Comparison of ENCODE assay signal across 8 cellular contexts in genomic region chr11:67463680-67464410, GRCh38. TPM values are rescaled to one million over a fixed set of nuclear protein-coding genes. Genes with fewer than 3 reads are reported as not detected.
A peak's percentile ranks its signal among the peaks of the same experiment; 100 is the strongest.
DNase-seq lines count a peak whose midpoint lies in the region; ATAC-seq and TF ChIP-seq lines count a peak whose summit lies in the region.

No MANE protein-coding gene starts in this region.

- H3K27me3 ChIP-seq in CD4-positive, CD25-positive, alpha-beta regulatory T cell (ENCODE audit: control insufficient read depth, insufficient read depth, low read length), result no peaks in the 10 kb centered on the region
- H3K27me3 ChIP-seq in left lung (no peaks in the 10 kb centered on the region), thoracic aorta (replicated peaks; ENCODE audit: insufficient read depth) (no peaks in the 10 kb centered on the region)

- no peaks in the 10 kb centered on the region for H3K9me3 ChIP-seq in CD4-positive, CD25-positive, alpha-beta regulatory T cell (ENCODE audit: control insufficient read depth in 2 of 2, low read length in 2 of 2)
- no peaks in the 10 kb centered on the region for H3K9me3 ChIP-seq in left lung
- no peaks in the 10 kb centered on the region for H3K9me3 ChIP-seq in thoracic aorta

- H3K27ac Mint-ChIP-seq in CD4-positive, CD25-positive, alpha-beta regulatory T cell, result peak overlapping the region in 2 of 3 donors; percentile 91 to 93
- peak overlapping the region in 3 of 5 experiments; percentile 54 to 89 (median 87) for H3K27ac Mint-ChIP-seq in brain

- peak overlapping the region; percentile 87 to 97 (median 92) for H3K4me3 Mint-ChIP-seq in CD4-positive, CD25-positive, alpha-beta regulatory T cell
- peak overlapping the region; percentile 78 to 86 (median 80) for H3K4me3 Mint-ChIP-seq in brain

- peak overlapping the region; percentile 92 for H3K27ac ChIP-seq in CD4-positive, CD25-positive, alpha-beta regulatory T cell (ENCODE audit: insufficient read depth, low read length, poor library complexity, severe bottlenecking)
- H3K27ac ChIP-seq in left lung (peak overlapping the region; percentile 84 to 87), thoracic aorta (peak overlapping the region; percentile 81 to 82)

- peaks cover 0 to 2% (median 0%) of the 10 kb centered on the region in 7 donors for H3K9me3 Mint-ChIP-seq in CD4-positive, CD25-positive, alpha-beta regulatory T cell
- no peaks in the 10 kb centered on the region for H3K9me3 Mint-ChIP-seq in brain

- H3K4me3 ChIP-seq in CD4-positive, CD25-positive, alpha-beta regulatory T cell (ENCODE audit: low read depth, low read length), result no peak overlapping the region
- H3K4me3 ChIP-seq in left lung, result peak overlapping the region; percentile 46 to 66
- H3K4me3 ChIP-seq in thoracic aorta, result peak overlapping the region; percentile 73

- no peaks in the 10 kb centered on the region for H3K36me3 Mint-ChIP-seq in CD4-positive, CD25-positive, alpha-beta regulatory T cell
- H3K36me3 Mint-ChIP-seq in brain, result peaks cover 4% of the 10 kb centered on the region

- H3K4me1 ChIP-seq in CD4-positive, CD25-positive, alpha-beta regulatory T cell (ENCODE audit: control insufficient read depth, insufficient read depth, low read length, poor library complexity, severe bottlenecking), result peaks cover 45% of the 10 kb centered on the region
- H3K4me1 ChIP-seq in left lung (peaks cover 10 to 44% of the 10 kb centered on the region in 2 donors), thoracic aorta (ENCODE audit: control insufficient read depth in 1 of 2, low read depth in 2 of 2) (peaks cover 10 to 38% of the 10 kb centered on the region in 2 donors)

- ATAC-seq in CD4-positive, CD25-positive, alpha-beta regulatory T cell (ENCODE audit: low read depth in 2 of 2), result no peak
- ATAC-seq in left lung, result peak; percentile 45
- no peak for ATAC-seq in thoracic aorta (ENCODE audit: insufficient number of reproducible peaks, low FRiP score, low read depth)
- no peak for ATAC-seq in GM18868 (IDR thresholded peaks at IDR 0.05; ENCODE audit: unreplicated experiment)

- H3K4me1 Mint-ChIP-seq in CD4-positive, CD25-positive, alpha-beta regulatory T cell, result peaks cover 5 to 54% (median 17%) of the 10 kb centered on the region in 4 donors
- H3K4me1 Mint-ChIP-seq in brain, result peaks cover 36% of the 10 kb centered on the region

- no peaks in the 10 kb centered on the region for H3K36me3 ChIP-seq in CD4-positive, CD25-positive, alpha-beta regulatory T cell (ENCODE audit: control insufficient read depth, insufficient read depth, low read length)
- H3K36me3 ChIP-seq in left lung, result no peaks in the 10 kb centered on the region
- H3K36me3 ChIP-seq in thoracic aorta, result no peaks in the 10 kb centered on the region

- intact Hi-C loops in left lung (cut with DNase I), result no loop called here

- H3K27me3 Mint-ChIP-seq in CD4-positive, CD25-positive, alpha-beta regulatory T cell, result peaks cover 6% of the 10 kb centered on the region
- H3K27me3 Mint-ChIP-seq in brain, result peaks cover 10% of the 10 kb centered on the region

- DNase-seq in CD4-positive, CD25-positive, alpha-beta regulatory T cell, result no peak
- DNase-seq in LoVo (ENCODE audit: low spot score), result peak; percentile 89
- peak; percentile 84 to 91 for DNase-seq in left lung
- no peak for DNase-seq in thoracic aorta (ENCODE audit: low spot score)
- DNase-seq in cerebellar nuclear complex (lab: John Stamatoyannopoulos, UW), result no peak
- no peak for DNase-seq in stimulated activated CD4-positive, alpha-beta T cell treated with anti-CD3 and anti-CD28 coated beads, Interleukin-1b, Interleukin-23, amount 100 ng/mL, for 48 hours

- TF ChIP-seq CTCF in brain (conservative IDR thresholded peaks at IDR 0.05) (no peak), left lung (IDR thresholded peaks at IDR 0.05) (no peak), thoracic aorta (IDR thresholded peaks at IDR 0.05) (no peak)

RNA-seq across cellular contexts. Expression of gene TMEM134, which starts 5.2 kb away (rescaled TPM):
- 48.7 TPM for total RNA-seq in CD4-positive, CD25-positive, alpha-beta regulatory T cell
- 100 to 1,000 TPM; 148 to 228 (median 172) TPM for polyA plus RNA-seq in CD4-positive, CD25-positive, alpha-beta regulatory T cell
- polyA plus RNA-seq in brain (ENCODE audit: insufficient read depth, low read depth, low replicate concordance), result 63.0 TPM
- total RNA-seq in left lung (10 to 100 TPM; 45.9 to 51.8 TPM), thoracic aorta (10 to 100 TPM; 66.7 to 67.7 TPM)

RNA-seq across cellular contexts. Expression of gene CABP4, which starts 8.7 kb away (rescaled TPM):
- 13.2 TPM for total RNA-seq in CD4-positive, CD25-positive, alpha-beta regulatory T cell
- 1 to 10 TPM in 1 of 4 donors, under 1 TPM in 3; 0.57 to 1.2 (median 0.92) TPM for polyA plus RNA-seq in CD4-positive, CD25-positive, alpha-beta regulatory T cell
- polyA plus RNA-seq in brain (ENCODE audit: insufficient read depth, low read depth, low replicate concordance), result 4.8 TPM
- total RNA-seq in left lung (1 to 10 TPM; 2.0 to 2.7 TPM), thoracic aorta (1 to 10 TPM; 5.3 to 5.7 TPM)

RNA-seq across cellular contexts. Expression of gene GPR152, which starts 11.3 kb away (rescaled TPM):
- not detected for total RNA-seq in CD4-positive, CD25-positive, alpha-beta regulatory T cell
- polyA plus RNA-seq in CD4-positive, CD25-positive, alpha-beta regulatory T cell, result under 1 TPM; 0.13 to 0.84 (median 0.35) TPM
- polyA plus RNA-seq in brain (ENCODE audit: insufficient read depth, low read depth, low replicate concordance), result not detected
- total RNA-seq in left lung, result not detected
- total RNA-seq in thoracic aorta, result not detected

RNA-seq across cellular contexts. Expression of gene AIP, which starts 19.0 kb away (rescaled TPM):
- total RNA-seq in CD4-positive, CD25-positive, alpha-beta regulatory T cell, result 124 TPM
- polyA plus RNA-seq in CD4-positive, CD25-positive, alpha-beta regulatory T cell, result 100 to 1,000 TPM; 200 to 234 (median 219) TPM
- 174 TPM for polyA plus RNA-seq in brain (ENCODE audit: insufficient read depth, low read depth, low replicate concordance)
- total RNA-seq in left lung (10 to 100 TPM; 61.7 to 68.2 TPM), thoracic aorta (10 to 100 TPM; 64.8 to 76.9 TPM)

RNA-seq across cellular contexts. Expression of gene CORO1B, which starts 20.6 kb away (rescaled TPM):
- 70.5 TPM for total RNA-seq in CD4-positive, CD25-positive, alpha-beta regulatory T cell
- polyA plus RNA-seq in CD4-positive, CD25-positive, alpha-beta regulatory T cell, result 100 to 1,000 TPM in 1 of 4 donors, 10 to 100 TPM in 3; 46.8 to 109 (median 72.8) TPM
- polyA plus RNA-seq in brain (ENCODE audit: insufficient read depth, low read depth, low replicate concordance), result 124 TPM
- total RNA-seq in left lung, result 100 to 1,000 TPM; 111 to 119 TPM
- 10 to 100 TPM; 50.0 to 88.3 TPM for total RNA-seq in thoracic aorta

Comparison
In these comparisons a context has a peak if more than half of its experiments do, and no peak if none do; other contexts are left out.
1. DNase-seq: peak in LoVo (single experiment) and left lung (2 of 2); none in CD4-positive, CD25-positive, alpha-beta regulatory T cell (0 of 3), thoracic aorta (single experiment), cerebellar nuclear complex (0 of 2) and stimulated activated CD4-positive, alpha-beta T cell treated with anti-CD3 and anti-CD28 coated beads, Interleukin-1b, Interleukin-23, amount 100 ng/mL, for 48 hours (single experiment).
2. Peak in every context shown above with its lines, with median percentiles within 50 percentile points of each other: H3K27ac ChIP-seq.